In genomic region chr17:18981642-18982424, GRCh38 we compare ENCODE assay signal across 9 cellular contexts. TPM values are rescaled to one million over a fixed set of nuclear protein-coding genes. Genes with fewer than 3 reads are reported as not detected.
DNase-seq lines count a peak whose midpoint lies in the region; ATAC-seq and TF ChIP-seq lines count a peak whose summit lies in the region.
"Had no signal": no experiment of that assay in that cellular context is flagged by ENCODE, and none has a peak within 500 bp of the region (broad histone marks: within the 10 kb centered on the region; RNA-seq: fewer than 3 reads in every experiment).

No MANE protein-coding gene starts in this region.

- no peak overlapping the region for H3K4me3 ChIP-seq in osteoblast (ENCODE audit: insufficient read depth, low read length)

- TF ChIP-seq CTCF in osteoblast (IDR thresholded peaks at IDR 0.05; ENCODE audit: extremely low read depth, low read depth, low read length), result no peak

- in situ Hi-C loops in G401 (cut with HindIII; ENCODE audit: low sequenced_read_pairs), result no loop called here

- peaks cover 22% of the 10 kb centered on the region for H3K36me3 ChIP-seq in osteoblast (ENCODE audit: insufficient read depth, low read length)

- H3K4me1 ChIP-seq in osteoblast (ENCODE audit: insufficient read depth, low read length), result peaks cover 17% of the 10 kb centered on the region

- H3K79me2 ChIP-seq in osteoblast (ENCODE audit: insufficient read depth, low read length), result peaks cover 8% of the 10 kb centered on the region

- peak overlapping the region; percentile 82 for H3K27ac ChIP-seq in osteoblast (ENCODE audit: low read depth, low read length)

- H4K20me1 ChIP-seq in osteoblast (ENCODE audit: insufficient read depth, low read length), result no peaks in the 10 kb centered on the region

- no peaks in the 10 kb centered on the region for H3K9me3 ChIP-seq in osteoblast (ENCODE audit: low read depth, low read length)

- H3K4me2 ChIP-seq in osteoblast (ENCODE audit: insufficient read depth, low read length), result peak overlapping the region; percentile 2

- no peak for ATAC-seq in HG03045 (IDR thresholded peaks at IDR 0.05; ENCODE audit: unreplicated experiment)

- DNase-seq in ELF-1 (ENCODE audit: low read depth, low spot score) (peak; percentile 49), LHCN-M2 (ENCODE audit: low read depth) (peak; percentile 56), dedifferentiated amniotic fluid mesenchymal stem cell (ENCODE audit: extremely low spot score) (peak; percentile 52), osteoblast (ENCODE audit: insufficient read length, low spot score, missing footprints) (peak; percentile 99), SKM-1 (lab: John Stamatoyannopoulos, UW; ENCODE audit: unreplicated experiment) (no peak), G401 (ENCODE audit: low spot score) (no peak)
- DNase-seq: activated naive CD4-positive, alpha-beta T cell treated with anti-CD3 and anti-CD28 coated beads for 36 hours; NCI-H187 had no signal

- H2AFZ ChIP-seq in osteoblast (ENCODE audit: low read length), result peak overlapping the region; percentile 69

- H3K27me3 ChIP-seq in osteoblast (ENCODE audit: insufficient read depth, low read length), result no peaks in the 10 kb centered on the region

RNA-seq across cellular contexts. Expression of gene FAM83G, which starts 22.7 kb away (rescaled TPM):
- total RNA-seq in LHCN-M2 (2014; rRNA removed), result 8.0 and 9.2 TPM in 2 replicates
- 6.4 TPM for polyA plus RNA-seq in LHCN-M2 (2012)
- 9.1 and 11.6 TPM in 2 replicates for total RNA-seq in osteoblast
- total RNA-seq in G401 (2014; rRNA removed; shearing (Covaris generic)), result 10.2 and 16.7 TPM in 2 replicates

RNA-seq across cellular contexts. Expression of gene SLC5A10, which starts 29.9 kb away (rescaled TPM):
- total RNA-seq in LHCN-M2 (2014; rRNA removed) (not detected in 2 replicates), osteoblast (not detected in 2 replicates)
- polyA plus RNA-seq in LHCN-M2 (2012), result not detected
- not detected in 2 replicates for total RNA-seq in G401 (2014; rRNA removed; shearing (Covaris generic))
- total RNA-seq: activated naive CD4-positive, alpha-beta T cell treated with anti-CD3 and anti-CD28 coated beads for 36 hours had no signal

Comparison
In these comparisons a context has a peak if more than half of its experiments do, and no peak if none do; other contexts are left out.
1. DNase-seq: peak in ELF-1 (single experiment), LHCN-M2 (single experiment), dedifferentiated amniotic fluid mesenchymal stem cell (single experiment) and osteoblast (single experiment); none in SKM-1 (single experiment) and G401 (single experiment).